In genomic region chr12:113230315-113231274, GRCh38 we compare ENCODE assay signal across 9 cellular contexts. TPM values are rescaled to one million over a fixed set of nuclear protein-coding genes. Genes with fewer than 3 reads are reported as not detected.
DNase-seq lines count a peak whose midpoint lies in the region; ATAC-seq and TF ChIP-seq lines count a peak whose summit lies in the region.
"Had no signal": no experiment of that assay in that cellular context is flagged by ENCODE, and none has a peak within 500 bp of the region (broad histone marks: within the 10 kb centered on the region; RNA-seq: fewer than 3 reads in every experiment).

No MANE protein-coding gene starts in this region.

- DNase-seq in left lobe of liver (ENCODE audit: low spot score), result no peak
- no peak for DNase-seq in NCI-H226
- DNase-seq in NCI-H2029 treated with DMSO at 0.1 percent for 48 hours (lab: John Stamatoyannopoulos, UW), result no peak
- no peak for DNase-seq in effector memory CD4-positive, alpha-beta T cell

- no peaks in the 10 kb centered on the region for H3K27me3 ChIP-seq in effector memory CD4-positive, alpha-beta T cell (replicated peaks; ENCODE audit: control insufficient read depth, insufficient read depth, low read length, poor library complexity, severe bottlenecking)

- peak; percentile 13 for ATAC-seq in GM18498 (IDR thresholded peaks at IDR 0.05; ENCODE audit: unreplicated experiment)
- ATAC-seq in HG02610 (IDR thresholded peaks at IDR 0.05; ENCODE audit: unreplicated experiment), result peak; percentile 18
- ATAC-seq in left lobe of liver, result peak; percentile 10
- no peak for ATAC-seq in GM21447 (IDR thresholded peaks at IDR 0.05; ENCODE audit: unreplicated experiment)

- no peaks in the 10 kb centered on the region for H3K9me3 ChIP-seq in effector memory CD4-positive, alpha-beta T cell (ENCODE audit: control insufficient read depth, low read length)
- H3K9me3 ChIP-seq: mucosa of descending colon had no signal

- H3K27ac ChIP-seq in VCaP, result peak overlapping the region; percentile 24; the same call in 1 of the 2 replicates
- no peak overlapping the region for H3K27ac ChIP-seq in effector memory CD4-positive, alpha-beta T cell (ENCODE audit: insufficient read depth, low read length, poor library complexity, severe bottlenecking)

- TF ChIP-seq CTCF in VCaP (conservative IDR thresholded peaks at IDR 0.05), result no peak

- no peak overlapping the region for H3K4me3 ChIP-seq in effector memory CD4-positive, alpha-beta T cell (ENCODE audit: insufficient read depth, low read depth, low read length, poor library complexity, severe bottlenecking)
- H3K4me3 ChIP-seq: mucosa of descending colon had no signal

- H3K4me1 ChIP-seq in effector memory CD4-positive, alpha-beta T cell (ENCODE audit: control insufficient read depth, insufficient read depth, low read length, poor library complexity, severe bottlenecking), result peaks cover 36% of the 10 kb centered on the region

- H3K36me3 ChIP-seq in effector memory CD4-positive, alpha-beta T cell (ENCODE audit: control insufficient read depth, insufficient read depth, low read length), result peaks cover 25% of the 10 kb centered on the region

RNA-seq across cellular contexts. Expression of gene TPCN1, which starts 9.3 kb away (rescaled TPM):
- total RNA-seq in left lobe of liver, result 33.1 TPM

RNA-seq across cellular contexts. Expression of gene RITA1, which starts 45.1 kb away (rescaled TPM):
- total RNA-seq in left lobe of liver, result 28.4 TPM

RNA-seq across cellular contexts. Expression of gene DDX54, which starts 45.3 kb away (rescaled TPM):
- total RNA-seq in left lobe of liver, result 33.5 TPM
